1 cellular context compared by ENCODE assay signal in genomic region chr10:68562666-68563522, GRCh38.
TF ChIP-seq lines count a peak whose summit lies in the region.

No MANE protein-coding gene starts in this region.

TF ChIP-seq in HEK293, 187 proteins besides CTCF, POLR2A, EP300 and RAD21 (continued from another document):
- no peak for TF ChIP-seq ZSCAN5A (tag by site-specific recombination; IDR thresholded peaks at IDR 0.05)
- TF ChIP-seq ZNF366 (tag by site-specific recombination; conservative IDR thresholded peaks at IDR 0.05) = peak; percentile 92
- TF ChIP-seq, protein P1, sequence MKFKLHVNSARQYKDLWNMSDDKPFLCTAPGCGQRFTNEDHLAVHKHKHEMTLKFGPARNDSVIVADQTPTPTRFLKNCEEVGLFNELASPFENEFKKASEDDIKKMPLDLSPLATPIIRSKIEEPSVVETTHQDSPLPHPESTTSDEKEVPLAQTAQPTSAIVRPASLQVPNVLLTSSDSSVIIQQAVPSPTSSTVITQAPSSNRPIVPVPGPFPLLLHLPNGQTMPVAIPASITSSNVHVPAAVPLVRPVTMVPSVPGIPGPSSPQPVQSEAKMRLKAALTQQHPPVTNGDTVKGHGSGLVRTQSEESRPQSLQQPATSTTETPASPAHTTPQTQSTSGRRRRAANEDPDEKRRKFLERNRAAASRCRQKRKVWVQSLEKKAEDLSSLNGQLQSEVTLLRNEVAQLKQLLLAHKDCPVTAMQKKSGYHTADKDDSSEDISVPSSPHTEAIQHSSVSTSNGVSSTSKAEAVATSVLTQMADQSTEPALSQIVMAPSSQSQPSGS (tag by site-specific recombination; IDR thresholded peaks at IDR 0.05; ENCODE audit: low read depth) = no peak
- no peak for TF ChIP-seq ZNF514 (tag by site-specific recombination; IDR thresholded peaks at IDR 0.05)
- 0 out of 2 replicates have a peak, but pooled peaks have one; percentile 55 for TF ChIP-seq ZNF2 (tag by site-specific recombination; IDR thresholded peaks at IDR 0.05)
- TF ChIP-seq ZNF146 (tag by site-specific recombination; IDR thresholded peaks at IDR 0.05) = no peak
- TF ChIP-seq PRDM10 (tag by site-specific recombination; IDR thresholded peaks at IDR 0.05) = peak; percentile 98
- no peak for TF ChIP-seq ZNF148 (tag by site-specific recombination; IDR thresholded peaks at IDR 0.05; ENCODE audit: borderline replicate concordance)
- TF ChIP-seq, protein P2, sequence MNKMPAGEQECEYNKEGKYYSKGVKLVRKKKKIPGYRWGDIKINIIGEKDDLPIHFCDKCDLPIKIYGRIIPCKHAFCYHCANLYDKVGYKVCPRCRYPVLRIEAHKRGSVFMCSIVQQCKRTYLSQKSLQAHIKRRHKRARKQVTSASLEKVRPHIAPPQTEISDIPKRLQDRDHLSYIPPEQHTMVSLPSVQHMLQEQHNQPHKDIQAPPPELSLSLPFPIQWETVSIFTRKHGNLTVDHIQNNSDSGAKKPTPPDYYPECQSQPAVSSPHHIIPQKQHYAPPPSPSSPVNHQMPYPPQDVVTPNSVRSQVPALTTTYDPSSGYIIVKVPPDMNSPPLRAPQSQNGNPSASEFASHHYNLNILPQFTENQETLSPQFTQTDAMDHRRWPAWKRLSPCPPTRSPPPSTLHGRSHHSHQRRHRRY (tag by site-specific recombination; IDR thresholded peaks at IDR 0.05) = no peak
- TF ChIP-seq ZNF335 (tag by site-specific recombination; conservative IDR thresholded peaks at IDR 0.05) = peak; percentile 86
- TF ChIP-seq ZXDB (tag by site-specific recombination; IDR thresholded peaks at IDR 0.05) = peak; percentile 37; the same call in 1 of the 2 replicates
- TF ChIP-seq ZNF398 (tag by site-specific recombination; IDR thresholded peaks at IDR 0.05) = peak; percentile 73
- no peak for TF ChIP-seq MEIS1 (CRISPR knock-in tag; IDR thresholded peaks at IDR 0.05; ENCODE audit: borderline replicate concordance)
- peak; percentile 67 for TF ChIP-seq ZNF600 (tag by site-specific recombination; IDR thresholded peaks at IDR 0.05)
- TF ChIP-seq ZNF341 (tag by site-specific recombination; IDR thresholded peaks at IDR 0.05; ENCODE audit: low read depth) = peak; percentile 96
- TF ChIP-seq, protein P3, sequence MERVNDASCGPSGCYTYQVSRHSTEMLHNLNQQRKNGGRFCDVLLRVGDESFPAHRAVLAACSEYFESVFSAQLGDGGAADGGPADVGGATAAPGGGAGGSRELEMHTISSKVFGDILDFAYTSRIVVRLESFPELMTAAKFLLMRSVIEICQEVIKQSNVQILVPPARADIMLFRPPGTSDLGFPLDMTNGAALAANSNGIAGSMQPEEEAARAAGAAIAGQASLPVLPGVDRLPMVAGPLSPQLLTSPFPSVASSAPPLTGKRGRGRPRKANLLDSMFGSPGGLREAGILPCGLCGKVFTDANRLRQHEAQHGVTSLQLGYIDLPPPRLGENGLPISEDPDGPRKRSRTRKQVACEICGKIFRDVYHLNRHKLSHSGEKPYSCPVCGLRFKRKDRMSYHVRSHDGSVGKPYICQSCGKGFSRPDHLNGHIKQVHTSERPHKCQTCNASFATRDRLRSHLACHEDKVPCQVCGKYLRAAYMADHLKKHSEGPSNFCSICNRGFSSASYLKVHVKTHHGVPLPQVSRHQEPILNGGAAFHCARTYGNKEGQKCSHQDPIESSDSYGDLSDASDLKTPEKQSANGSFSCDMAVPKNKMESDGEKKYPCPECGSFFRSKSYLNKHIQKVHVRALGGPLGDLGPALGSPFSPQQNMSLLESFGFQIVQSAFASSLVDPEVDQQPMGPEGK (tag by site-specific recombination; IDR thresholded peaks at IDR 0.05) = peak; percentile 40
- TF ChIP-seq YY2 (tag by site-specific recombination; IDR thresholded peaks at IDR 0.05) = peak; percentile 21; the same call in 1 of the 2 replicates
- TF ChIP-seq ZFP3 (tag by site-specific recombination; IDR thresholded peaks at IDR 0.05; ENCODE audit: low read depth) = no peak
- no peak for TF ChIP-seq ZNF324 (tag by site-specific recombination; IDR thresholded peaks at IDR 0.05)
- TF ChIP-seq SCRT1 (tag by site-specific recombination; IDR thresholded peaks at IDR 0.05; ENCODE audit: borderline replicate concordance) = no peak
- TF ChIP-seq KLF16 (tag by site-specific recombination; IDR thresholded peaks at IDR 0.05) = peak; percentile 59; the same call in 1 of the 2 replicates
- no peak for TF ChIP-seq HOXC10 (CRISPR knock-in tag; IDR thresholded peaks at IDR 0.05)
- TF ChIP-seq ZNF580 (tag by site-specific recombination; IDR thresholded peaks at IDR 0.05) = 0 out of 2 replicates have a peak, but pooled peaks have one; percentile 42
- 0 out of 2 replicates have a peak, but pooled peaks have one; percentile 29 for TF ChIP-seq ZNF610 (tag by site-specific recombination; IDR thresholded peaks at IDR 0.05; ENCODE audit: borderline replicate concordance)
- TF ChIP-seq GLIS2 (tag by site-specific recombination; IDR thresholded peaks at IDR 0.05) = no peak
- no peak for TF ChIP-seq EGR2 (tag by site-specific recombination; IDR thresholded peaks at IDR 0.05; ENCODE audit: low read depth)
- TF ChIP-seq ZNF157 (tag by site-specific recombination; IDR thresholded peaks at IDR 0.05) = no peak
